ENCODE assay signal across 9 cellular contexts in the genomic region with DNA sequence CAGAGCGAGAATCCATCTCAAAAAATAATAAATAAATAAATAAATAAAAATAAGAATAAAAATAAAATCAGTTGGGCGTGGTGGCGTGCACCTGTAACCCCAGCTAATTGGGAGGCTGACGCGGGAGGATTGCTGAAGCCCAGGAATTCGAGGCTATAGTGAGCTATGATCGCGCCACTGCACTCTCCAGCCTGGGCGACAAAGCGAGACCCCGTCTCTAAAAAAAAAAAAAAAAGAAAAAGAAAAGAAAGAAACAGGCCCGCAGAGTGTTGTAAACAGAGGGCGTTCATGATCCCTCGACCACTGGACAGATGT. TPM values are rescaled to one million over a fixed set of nuclear protein-coding genes. Genes with fewer than 3 reads are reported as not detected.
DNase-seq lines count a peak whose midpoint lies in the region; ATAC-seq, FAIRE-seq and TF ChIP-seq lines count a peak whose summit lies in the region.
"Had no signal": no experiment of that assay in that cellular context is flagged by ENCODE, and none has a peak within 500 bp of the region (broad histone marks: within the 10 kb centered on the region; RNA-seq: fewer than 3 reads in every experiment).

No MANE protein-coding gene starts in this region.

- DNase-seq in heart left ventricle (no peak), cardiac septum (ENCODE audit: low spot score) (no peak), K562 (ENCODE audit: extremely low read depth in 1 of 4, low spot score in 3 of 4) (no peak), mesothelial cell of epicardium (ENCODE audit: low spot score in 2 of 2, unreplicated experiment in 2 of 2) (no peak), NCI-H2081 treated with DMSO at 0.1 percent for 48 hours (lab: John Stamatoyannopoulos, UW) (no peak), RKO (ENCODE audit: low spot score) (no peak)

- BruUV-seq in K562 (replicated peaks; lab: Mats Ljungman, UMichigan), result no TSS peak

- H2AFZ ChIP-seq in K562 (ENCODE audit: low read depth, low read length), result peak overlapping the region; percentile 84

- H3K27ac ChIP-seq in heart left ventricle (peak overlapping the region; percentile 96 to 100 (median 99)), K562 (ENCODE audit: extremely low read depth, low read depth, low read length) (peak overlapping the region; percentile 85), urinary bladder (ENCODE audit: low read depth) (peak overlapping the region; percentile 100)

- H3K36me3 ChIP-seq in heart left ventricle (peaks cover 3 to 24% (median 16%) of the 10 kb centered on the region in 9 donors), K562 (ENCODE audit: control insufficient read depth, insufficient read depth, low read length) (peaks cover 13% of the 10 kb centered on the region; the same call in 2 of the 3 replicates), urinary bladder (ENCODE audit: insufficient read depth) (no peaks in the 10 kb centered on the region)

- H3K4me2 ChIP-seq in K562 (ENCODE audit: insufficient read depth, low read length), result peak overlapping the region; percentile 84

- H3K27me3 ChIP-seq in heart left ventricle, result no peaks in the 10 kb centered on the region
- no peaks in the 10 kb centered on the region for H3K27me3 ChIP-seq in K562 (ENCODE audit: control insufficient read depth in 2 of 2, insufficient read depth in 2 of 2, low read length in 2 of 2)

- H3K4me3 Mint-ChIP-seq in mesothelial cell of epicardium, result peak overlapping the region; percentile 72

- H3K27ac Mint-ChIP-seq in mesothelial cell of epicardium, result peak overlapping the region; percentile 97

- in situ Hi-C loops in K562 (cut with MboI), result no loop called here

- H4K20me1 ChIP-seq in K562 (replicated peaks; ENCODE audit: control insufficient read depth, insufficient read depth, low read length), result no peaks in the 10 kb centered on the region

- ATAC-seq in heart left ventricle (no peak), K562 (no peak), GM18870 (IDR thresholded peaks at IDR 0.05; ENCODE audit: unreplicated experiment) (no peak)

- H3K9me1 ChIP-seq in K562 (ENCODE audit: control insufficient read depth, insufficient read depth, low read length), result no peaks in the 10 kb centered on the region

- no peaks in the 10 kb centered on the region for H3K9me3 Mint-ChIP-seq in mesothelial cell of epicardium

- H3K4me1 Mint-ChIP-seq in mesothelial cell of epicardium, result peaks cover 23% of the 10 kb centered on the region

- CTCF ChIA-PET in K562 (lab: Yijun Ruan, JAX; ENCODE audit: low intra/inter-chr PET ratio), result interaction anchor here (0.8 kb wide), 1 partner anchor 24 kb away, joined by 3 read pairs; a partner anchor contains a TSS

- TF ChIP-seq EP300 in K562 (IDR thresholded peaks at IDR 0.05; ENCODE audit: low read length), result no peak

- 55 to 63% (median 59%) methylated on average over 14 of the region's 14 CpGs for WGBS in heart left ventricle, 4 donors
- WGBS in K562 (ENCODE audit: insufficient coverage, low coverage, missing lambda C conversion rate), result 56% methylated on average over 11 of the region's 14 CpGs
- 53% methylated on average over 14 of the region's 14 CpGs for WGBS in urinary bladder

- H3K36me3 Mint-ChIP-seq in mesothelial cell of epicardium, result no peaks in the 10 kb centered on the region

- H3K9ac ChIP-seq in K562 (ENCODE audit: insufficient read depth in 1 of 2, low read depth in 2 of 2, low read length in 2 of 2), result peak overlapping the region; percentile 77 to 95; a peak in 3 of 4 replicates

- H3K9me3 ChIP-seq in heart left ventricle (no peaks in the 10 kb centered on the region), K562 (replicated peaks; ENCODE audit: control insufficient read depth, insufficient read depth, low read depth, low read length) (no peaks in the 10 kb centered on the region)

- intact Hi-C loops in heart left ventricle (cut with DNase I), result loop anchor here in 5 of 10 donors (2.0 to 10.0 kb wide), 6 partner anchors 22 to 387 kb away; a partner anchor contains a TSS
- intact Hi-C loops in cardiac septum (cut with DNase I), result loop anchor here (2.0 kb wide), 1 partner anchor 44 kb away; a partner anchor contains a TSS
- intact Hi-C loops in K562 (cut with micrococcal nuclease), result no loop called here

- no peaks in the 10 kb centered on the region for H3K27me3 Mint-ChIP-seq in mesothelial cell of epicardium (ENCODE audit: low read depth)

- peaks cover 37% of the 10 kb centered on the region for H3K79me2 ChIP-seq in K562 (ENCODE audit: control insufficient read depth, insufficient read depth, low read length)

- no peak for FAIRE-seq in K562 (lab: Jason Lieb, UNC)
- FAIRE-seq: G401.6 had no signal

- POLR2A ChIA-PET in K562 (lab: Yijun Ruan, JAX), result interaction anchor here (0.5 to 5.7 kb wide), 9 partner anchors 9 to 192 kb away, joined by 3 to 34 read pairs (median 5); a partner anchor contains a TSS

- peaks cover 0 to 60% (median 43%) of the 10 kb centered on the region in 12 donors for H3K4me1 ChIP-seq in heart left ventricle
- H3K4me1 ChIP-seq in K562 (replicated peaks in 1 of 2; ENCODE audit: control insufficient read depth in 2 of 2, insufficient read depth in 2 of 2, low read length in 2 of 2), result peaks cover 30 to 52% of the 10 kb centered on the region in 2 experiments
- no peaks in the 10 kb centered on the region for H3K4me1 ChIP-seq in urinary bladder (ENCODE audit: insufficient read depth)

- TF ChIP-seq POLR2A in heart left ventricle (IDR thresholded peaks at IDR 0.05), result no peak
- TF ChIP-seq POLR2A in K562 (conservative IDR thresholded peaks at IDR 0.05), result no peak

- H3K4me3 ChIP-seq in heart left ventricle, result peak overlapping the region; percentile 30 to 75 (median 64)
- H3K4me3 ChIP-seq in K562, result peak overlapping the region; percentile 71
- H3K4me3 ChIP-seq in urinary bladder (ENCODE audit: low read depth, low read length), result peak overlapping the region; percentile 54

- TF ChIP-seq RAD21 in K562 (CRISPR knock-in tag; conservative IDR thresholded peaks at IDR 0.05 in 1 of 2, IDR thresholded peaks at IDR 0.05 in 1 of 2), result no peak

- TF ChIP-seq CTCF in heart left ventricle (IDR thresholded peaks at IDR 0.05) (no peak), K562 (IDR thresholded peaks at IDR 0.05 in 2 of 3, conservative IDR thresholded peaks at IDR 0.05 in 1 of 3; ENCODE audit: insufficient read depth in 2 of 3, low read depth in 1 of 3, low read length in 3 of 3) (no peak), mesothelial cell of epicardium (IDR thresholded peaks at IDR 0.05; ENCODE audit: unreplicated experiment) (no peak)

RNA-seq across cellular contexts. Expression of a gene that starts 5.4 kb away (rescaled TPM):
- total RNA-seq in heart left ventricle (10 to 100 TPM in 6 of 9 donors, 1 to 10 TPM in 3; 7.6 to 28.0 (median 11.5) TPM), cardiac septum (16.7 TPM), K562 (2014; rRNA removed) (8.1 and 10.9 TPM in 2 replicates), K562 (2014; rRNA removed; fragmentation: Illumina TruSeq; extraction: Trizol) (2.1 and 2.8 TPM in 2 replicates), K562 (2015; rRNA removed; fragmentation: Illumina TruSeq; extraction: Trizol) (4.9 and 5.5 TPM in 2 replicates), K562 (2021) (8.7 and 8.9 TPM in 2 replicates), mesothelial cell of epicardium (10.7 to 11.0 TPM (median 10.8 TPM) in 3 replicates), urinary bladder (6.8 TPM)
- polyA plus RNA-seq in heart left ventricle (10 to 100 TPM; 10.2 to 40.2 TPM), K562 (2011; rRNA removed) (6.1 and 6.8 TPM in 2 replicates), K562 (2014; fragmentation: Illumina TruSeq; extraction: Trizol) (2.3 and 5.0 TPM in 2 replicates), K562 (2014; fragmentation: Nextera tagmentation; extraction: Ambion mirVana) (under 1 TPM; 0.15 to 0.85 TPM), K562 (2014; rRNA removed) (6.7 TPM in 2 replicates), urinary bladder (24.5 TPM)
- total RNA-seq in K562 (2011; cell fraction: chromatin; rRNA removed; ENCODE audit: low replicate concordance), result 3.1 and 8.3 TPM in 2 replicates
- 10.3 and 11.0 TPM in 2 replicates for total RNA-seq in K562 (2011; cell fraction: nucleolus; rRNA removed)
- 7.5 and 8.9 TPM in 2 replicates for total RNA-seq in K562 (2011; cell fraction: nucleoplasm; rRNA removed)
- 7.4 and 18.7 TPM in 2 replicates for polyA plus RNA-seq in K562 (2011; cell fraction: cytosol; rRNA removed)
- polyA plus RNA-seq in K562 (2011; cell fraction: nucleus; rRNA removed), result 5.6 and 9.1 TPM in 2 replicates
- 6.7 and 8.9 TPM in 2 replicates for polyA plus RNA-seq in K562 (2012)
- polyA minus RNA-seq in K562 (2011; rRNA and poly(A)+ RNA removed), result 1.9 and 2.1 TPM in 2 replicates
- polyA minus RNA-seq in K562 (2011; cell fraction: cytosol; rRNA and poly(A)+ RNA removed), result 3.5 and 4.5 TPM in 2 replicates
- polyA minus RNA-seq in K562 (2011; cell fraction: nucleus; rRNA and poly(A)+ RNA removed), result 1.8 and 3.6 TPM in 2 replicates

RNA-seq across cellular contexts. Expression of a gene that starts 7.2 kb away (rescaled TPM):
- 1 to 10 TPM; 2.5 to 4.6 (median 3.1) TPM for total RNA-seq in heart left ventricle
- polyA plus RNA-seq in heart left ventricle, result 1 to 10 TPM; 2.9 to 4.3 TPM
- total RNA-seq in cardiac septum, result 3.5 TPM
- 1.8 and 4.5 TPM in 2 replicates for total RNA-seq in K562 (2011; cell fraction: chromatin; rRNA removed; ENCODE audit: low replicate concordance)
- total RNA-seq in K562 (2011; cell fraction: nucleolus; rRNA removed), result 2.7 and 2.8 TPM in 2 replicates
- 2.1 and 2.2 TPM in 2 replicates for total RNA-seq in K562 (2011; cell fraction: nucleoplasm; rRNA removed)
- total RNA-seq in K562 (2014; rRNA removed), result 2.8 and 3.8 TPM in 2 replicates
- total RNA-seq in K562 (2014; rRNA removed; fragmentation: Illumina TruSeq; extraction: Trizol), result 0.61 and 0.65 TPM in 2 replicates
- total RNA-seq in K562 (2015; rRNA removed; fragmentation: Illumina TruSeq; extraction: Trizol), result 1.8 and 2.0 TPM in 2 replicates
- 2.9 and 3.5 TPM in 2 replicates for total RNA-seq in K562 (2021)
- polyA plus RNA-seq in K562 (2011; rRNA removed), result 1.5 and 1.7 TPM in 2 replicates
- 1.4 and 1.7 TPM in 2 replicates for polyA plus RNA-seq in K562 (2011; cell fraction: cytosol; rRNA removed)
- polyA plus RNA-seq in K562 (2011; cell fraction: nucleus; rRNA removed), result 1.0 and 1.8 TPM in 2 replicates
- 2.5 and 4.5 TPM in 2 replicates for polyA plus RNA-seq in K562 (2012)
- 1.3 and 2.1 TPM in 2 replicates for polyA plus RNA-seq in K562 (2014; fragmentation: Illumina TruSeq; extraction: Trizol)
- not detected for polyA plus RNA-seq in K562 (2014; fragmentation: Nextera tagmentation; extraction: Ambion mirVana)
- 1.4 and 1.7 TPM in 2 replicates for polyA plus RNA-seq in K562 (2014; rRNA removed)
- polyA minus RNA-seq in K562 (2011; rRNA and poly(A)+ RNA removed), result 1.4 and 1.5 TPM in 2 replicates
- polyA minus RNA-seq in K562 (2011; cell fraction: cytosol; rRNA and poly(A)+ RNA removed), result 2.1 and 2.8 TPM in 2 replicates
- polyA minus RNA-seq in K562 (2011; cell fraction: nucleus; rRNA and poly(A)+ RNA removed), result 0.54 and 1.00 TPM in 2 replicates
- 4.7 to 5.2 TPM (median 5.2 TPM) in 3 replicates for total RNA-seq in mesothelial cell of epicardium
- total RNA-seq in urinary bladder, result 3.2 TPM
- polyA plus RNA-seq in urinary bladder, result 6.7 TPM

RNA-seq across cellular contexts. Expression of a gene that starts 23.7 kb away (rescaled TPM):
- total RNA-seq in heart left ventricle, result 10 to 100 TPM; 17.6 to 38.7 (median 26.0) TPM
- polyA plus RNA-seq in heart left ventricle, result 10 to 100 TPM; 23.2 to 36.9 TPM
- 33.9 TPM for total RNA-seq in cardiac septum
- 16.7 and 27.2 TPM in 2 replicates for total RNA-seq in K562 (2011; cell fraction: chromatin; rRNA removed; ENCODE audit: low replicate concordance)
- total RNA-seq in K562 (2011; cell fraction: nucleolus; rRNA removed), result 20.4 and 20.7 TPM in 2 replicates
- 24.9 and 26.9 TPM in 2 replicates for total RNA-seq in K562 (2011; cell fraction: nucleoplasm; rRNA removed)
- 17.5 and 19.3 TPM in 2 replicates for total RNA-seq in K562 (2014; rRNA removed)
- 16.1 and 17.2 TPM in 2 replicates for total RNA-seq in K562 (2014; rRNA removed; fragmentation: Illumina TruSeq; extraction: Trizol)
- total RNA-seq in K562 (2015; rRNA removed; fragmentation: Illumina TruSeq; extraction: Trizol), result 21.6 and 27.7 TPM in 2 replicates
- 28.9 and 31.4 TPM in 2 replicates for total RNA-seq in K562 (2021)
- polyA plus RNA-seq in K562 (2011; rRNA removed), result 17.6 and 18.9 TPM in 2 replicates
- polyA plus RNA-seq in K562 (2011; cell fraction: cytosol; rRNA removed), result 19.3 and 35.5 TPM in 2 replicates
- polyA plus RNA-seq in K562 (2011; cell fraction: nucleus; rRNA removed), result 17.8 and 23.4 TPM in 2 replicates
- 20.7 and 22.0 TPM in 2 replicates for polyA plus RNA-seq in K562 (2012)
- polyA plus RNA-seq in K562 (2014; fragmentation: Illumina TruSeq; extraction: Trizol), result 15.1 and 18.6 TPM in 2 replicates
- polyA plus RNA-seq in K562 (2014; fragmentation: Nextera tagmentation; extraction: Ambion mirVana), result 1 to 10 TPM; 5.4 to 5.9 TPM
- polyA plus RNA-seq in K562 (2014; rRNA removed), result 18.1 and 18.5 TPM in 2 replicates
- 18.4 and 23.4 TPM in 2 replicates for polyA minus RNA-seq in K562 (2011; rRNA and poly(A)+ RNA removed)
- 24.3 and 28.9 TPM in 2 replicates for polyA minus RNA-seq in K562 (2011; cell fraction: cytosol; rRNA and poly(A)+ RNA removed)
- polyA minus RNA-seq in K562 (2011; cell fraction: nucleus; rRNA and poly(A)+ RNA removed), result 8.1 and 13.9 TPM in 2 replicates
- 70.0 to 75.5 TPM (median 70.5 TPM) in 3 replicates for total RNA-seq in mesothelial cell of epicardium
- total RNA-seq in urinary bladder, result 32.2 TPM
- polyA plus RNA-seq in urinary bladder, result 43.8 TPM

RNA-seq across cellular contexts. Expression of a gene that starts 30.4 kb away (rescaled TPM):
- total RNA-seq in heart left ventricle, result under 1 TPM in 3 of 9 donors, not detected in 6; 0.07 to 0.14 (median 0.12) TPM
- under 1 TPM; 0.08 to 0.12 TPM for polyA plus RNA-seq in heart left ventricle
- 0.08 TPM for total RNA-seq in cardiac septum
- not detected in 2 replicates for total RNA-seq in K562 (2011; cell fraction: chromatin; rRNA removed; ENCODE audit: low replicate concordance)
- 0.13 TPM in 1 of 2 replicates, not detected in the other for total RNA-seq in K562 (2011; cell fraction: nucleolus; rRNA removed)
- 0.31 TPM in 1 of 2 replicates, not detected in the other for total RNA-seq in K562 (2011; cell fraction: nucleoplasm; rRNA removed)
- total RNA-seq in K562 (2014; rRNA removed), result 0.08 TPM in 1 of 2 replicates, not detected in the other
- not detected in 2 replicates for total RNA-seq in K562 (2014; rRNA removed; fragmentation: Illumina TruSeq; extraction: Trizol)
- not detected in 2 replicates for total RNA-seq in K562 (2015; rRNA removed; fragmentation: Illumina TruSeq; extraction: Trizol)
- 0.07 and 0.09 TPM in 2 replicates for total RNA-seq in K562 (2021)
- polyA plus RNA-seq in K562 (2011; rRNA removed), result 0.06 TPM in 1 of 2 replicates, not detected in the other
- 0.06 TPM in 2 replicates for polyA plus RNA-seq in K562 (2011; cell fraction: cytosol; rRNA removed)
- 0.10 TPM in 1 of 2 replicates, not detected in the other for polyA plus RNA-seq in K562 (2011; cell fraction: nucleus; rRNA removed)
- polyA plus RNA-seq in K562 (2012), result 0.08 and 0.10 TPM in 2 replicates
- not detected in 2 replicates for polyA plus RNA-seq in K562 (2014; fragmentation: Illumina TruSeq; extraction: Trizol)
- not detected for polyA plus RNA-seq in K562 (2014; fragmentation: Nextera tagmentation; extraction: Ambion mirVana)
- polyA plus RNA-seq in K562 (2014; rRNA removed), result 0.05 TPM in 1 of 2 replicates, not detected in the other
- not detected in 2 replicates for polyA minus RNA-seq in K562 (2011; rRNA and poly(A)+ RNA removed)
- polyA minus RNA-seq in K562 (2011; cell fraction: cytosol; rRNA and poly(A)+ RNA removed), result not detected in 2 replicates
- polyA minus RNA-seq in K562 (2011; cell fraction: nucleus; rRNA and poly(A)+ RNA removed), result not detected in 2 replicates
- 0.20 to 0.32 TPM (median 0.31 TPM) in 3 replicates for total RNA-seq in mesothelial cell of epicardium
- not detected for total RNA-seq in urinary bladder
- 0.20 TPM for polyA plus RNA-seq in urinary bladder

RNA-seq across cellular contexts. Expression of a gene that starts 45.1 kb away (rescaled TPM):
- total RNA-seq in heart left ventricle (100 to 1,000 TPM in 5 of 9 donors, 10 to 100 TPM in 4; 76.3 to 330 (median 100) TPM), cardiac septum (81.6 TPM), K562 (2014; rRNA removed) (749 and 813 TPM in 2 replicates), K562 (2014; rRNA removed; fragmentation: Illumina TruSeq; extraction: Trizol) (110 and 229 TPM in 2 replicates), K562 (2015; rRNA removed; fragmentation: Illumina TruSeq; extraction: Trizol) (331 and 332 TPM in 2 replicates), K562 (2021) (457 and 476 TPM in 2 replicates), mesothelial cell of epicardium (38.5 to 42.7 TPM (median 42.2 TPM) in 3 replicates), urinary bladder (48.2 TPM)
- polyA plus RNA-seq in heart left ventricle (100 to 1,000 TPM; 115 to 164 TPM), K562 (2011; rRNA removed) (368 and 461 TPM in 2 replicates), K562 (2014; fragmentation: Illumina TruSeq; extraction: Trizol) (260 and 428 TPM in 2 replicates), K562 (2014; fragmentation: Nextera tagmentation; extraction: Ambion mirVana) (100 to 1,000 TPM in 1 of 2 experiments, 10 to 100 TPM in 1; 81.1 to 184 TPM), K562 (2014; rRNA removed) (634 and 677 TPM in 2 replicates), urinary bladder (200 TPM)
- total RNA-seq in K562 (2011; cell fraction: chromatin; rRNA removed; ENCODE audit: low replicate concordance), result 26.9 and 65.0 TPM in 2 replicates
- total RNA-seq in K562 (2011; cell fraction: nucleolus; rRNA removed), result 107 and 125 TPM in 2 replicates
- 74.7 and 75.7 TPM in 2 replicates for total RNA-seq in K562 (2011; cell fraction: nucleoplasm; rRNA removed)
- 836 and 2,229 TPM in 2 replicates for polyA plus RNA-seq in K562 (2011; cell fraction: cytosol; rRNA removed)
- polyA plus RNA-seq in K562 (2011; cell fraction: nucleus; rRNA removed), result 252 and 288 TPM in 2 replicates
- 416 and 585 TPM in 2 replicates for polyA plus RNA-seq in K562 (2012)
- 85.4 and 138 TPM in 2 replicates for polyA minus RNA-seq in K562 (2011; rRNA and poly(A)+ RNA removed)
- 198 and 225 TPM in 2 replicates for polyA minus RNA-seq in K562 (2011; cell fraction: cytosol; rRNA and poly(A)+ RNA removed)
- polyA minus RNA-seq in K562 (2011; cell fraction: nucleus; rRNA and poly(A)+ RNA removed), result 34.6 and 38.7 TPM in 2 replicates
